1 cellular context compared by ENCODE assay signal in the genomic region with DNA sequence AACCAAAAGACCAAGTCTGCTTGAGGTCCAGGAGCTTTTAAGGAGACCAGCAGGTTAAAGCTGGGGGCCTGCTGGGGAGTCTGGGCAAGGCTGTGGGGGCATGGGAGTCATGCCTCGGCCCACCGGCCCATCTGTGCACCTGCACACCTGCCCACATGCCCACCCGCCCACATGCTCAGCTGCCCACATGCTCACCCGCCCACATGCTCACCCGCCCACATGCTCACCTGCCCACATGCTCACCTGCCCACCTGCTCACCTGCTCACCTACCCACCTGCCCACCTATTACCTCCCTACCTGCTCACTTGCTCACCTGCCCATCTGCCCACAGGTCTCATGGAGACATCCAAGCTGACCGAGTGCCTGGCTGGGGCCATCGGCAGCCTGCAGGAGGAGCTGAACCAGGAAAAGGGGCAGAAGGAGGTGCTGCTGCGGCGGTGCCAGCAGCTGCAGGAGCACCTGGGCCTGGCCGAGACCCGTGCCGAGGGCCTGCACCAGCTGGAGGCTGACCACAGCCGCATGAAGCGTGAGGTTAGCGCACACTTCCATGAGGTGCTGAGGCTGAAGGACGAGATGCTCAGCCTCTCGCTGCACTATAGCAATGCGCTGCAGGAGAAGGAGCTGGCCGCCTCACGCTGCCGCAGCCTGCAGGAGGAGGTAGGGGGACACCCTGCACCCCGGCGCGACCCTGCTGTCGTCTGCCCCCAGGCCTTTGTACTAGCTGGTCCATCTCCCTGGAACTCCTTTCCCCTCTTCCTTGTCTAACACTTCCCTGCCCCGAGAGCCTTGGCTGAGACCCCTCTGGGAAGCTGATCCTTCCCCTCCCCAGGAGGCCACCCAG.
TF ChIP-seq lines count a peak whose summit lies in the region.

No MANE protein-coding gene starts in this region.

TF ChIP-seq in GM23338, 12 proteins besides CTCF, POLR2A, EP300 and RAD21:
- TF ChIP-seq JUNB (IDR thresholded peaks at IDR 0.05; ENCODE audit: unreplicated experiment) (no peak), ZNF331 (CRISPR knock-in tag; IDR thresholded peaks at IDR 0.05; ENCODE audit: low read depth) (no peak), EZH2phosphoT487 (IDR thresholded peaks at IDR 0.05; ENCODE audit: unreplicated experiment) (no peak), CREB1 (CRISPR knock-in tag; IDR thresholded peaks at IDR 0.05; ENCODE audit: low read depth) (no peak), STAT1 (IDR thresholded peaks at IDR 0.05; ENCODE audit: unreplicated experiment) (no peak), EZH2 (IDR thresholded peaks at IDR 0.05; ENCODE audit: low read depth, unreplicated experiment) (no peak), POLR2AphosphoS5 (IDR thresholded peaks at IDR 0.05; ENCODE audit: low read depth) (no peak), ZNF114 (CRISPR knock-in tag; IDR thresholded peaks at IDR 0.05) (no peak), NANOG (IDR thresholded peaks at IDR 0.05; ENCODE audit: borderline replicate concordance) (no peak)
- TF ChIP-seq, protein P1, sequence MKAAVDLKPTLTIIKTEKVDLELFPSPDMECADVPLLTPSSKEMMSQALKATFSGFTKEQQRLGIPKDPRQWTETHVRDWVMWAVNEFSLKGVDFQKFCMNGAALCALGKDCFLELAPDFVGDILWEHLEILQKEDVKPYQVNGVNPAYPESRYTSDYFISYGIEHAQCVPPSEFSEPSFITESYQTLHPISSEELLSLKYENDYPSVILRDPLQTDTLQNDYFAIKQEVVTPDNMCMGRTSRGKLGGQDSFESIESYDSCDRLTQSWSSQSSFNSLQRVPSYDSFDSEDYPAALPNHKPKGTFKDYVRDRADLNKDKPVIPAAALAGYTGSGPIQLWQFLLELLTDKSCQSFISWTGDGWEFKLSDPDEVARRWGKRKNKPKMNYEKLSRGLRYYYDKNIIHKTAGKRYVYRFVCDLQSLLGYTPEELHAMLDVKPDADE (IDR thresholded peaks at IDR 0.05) = no peak
- TF ChIP-seq, protein P2, sequence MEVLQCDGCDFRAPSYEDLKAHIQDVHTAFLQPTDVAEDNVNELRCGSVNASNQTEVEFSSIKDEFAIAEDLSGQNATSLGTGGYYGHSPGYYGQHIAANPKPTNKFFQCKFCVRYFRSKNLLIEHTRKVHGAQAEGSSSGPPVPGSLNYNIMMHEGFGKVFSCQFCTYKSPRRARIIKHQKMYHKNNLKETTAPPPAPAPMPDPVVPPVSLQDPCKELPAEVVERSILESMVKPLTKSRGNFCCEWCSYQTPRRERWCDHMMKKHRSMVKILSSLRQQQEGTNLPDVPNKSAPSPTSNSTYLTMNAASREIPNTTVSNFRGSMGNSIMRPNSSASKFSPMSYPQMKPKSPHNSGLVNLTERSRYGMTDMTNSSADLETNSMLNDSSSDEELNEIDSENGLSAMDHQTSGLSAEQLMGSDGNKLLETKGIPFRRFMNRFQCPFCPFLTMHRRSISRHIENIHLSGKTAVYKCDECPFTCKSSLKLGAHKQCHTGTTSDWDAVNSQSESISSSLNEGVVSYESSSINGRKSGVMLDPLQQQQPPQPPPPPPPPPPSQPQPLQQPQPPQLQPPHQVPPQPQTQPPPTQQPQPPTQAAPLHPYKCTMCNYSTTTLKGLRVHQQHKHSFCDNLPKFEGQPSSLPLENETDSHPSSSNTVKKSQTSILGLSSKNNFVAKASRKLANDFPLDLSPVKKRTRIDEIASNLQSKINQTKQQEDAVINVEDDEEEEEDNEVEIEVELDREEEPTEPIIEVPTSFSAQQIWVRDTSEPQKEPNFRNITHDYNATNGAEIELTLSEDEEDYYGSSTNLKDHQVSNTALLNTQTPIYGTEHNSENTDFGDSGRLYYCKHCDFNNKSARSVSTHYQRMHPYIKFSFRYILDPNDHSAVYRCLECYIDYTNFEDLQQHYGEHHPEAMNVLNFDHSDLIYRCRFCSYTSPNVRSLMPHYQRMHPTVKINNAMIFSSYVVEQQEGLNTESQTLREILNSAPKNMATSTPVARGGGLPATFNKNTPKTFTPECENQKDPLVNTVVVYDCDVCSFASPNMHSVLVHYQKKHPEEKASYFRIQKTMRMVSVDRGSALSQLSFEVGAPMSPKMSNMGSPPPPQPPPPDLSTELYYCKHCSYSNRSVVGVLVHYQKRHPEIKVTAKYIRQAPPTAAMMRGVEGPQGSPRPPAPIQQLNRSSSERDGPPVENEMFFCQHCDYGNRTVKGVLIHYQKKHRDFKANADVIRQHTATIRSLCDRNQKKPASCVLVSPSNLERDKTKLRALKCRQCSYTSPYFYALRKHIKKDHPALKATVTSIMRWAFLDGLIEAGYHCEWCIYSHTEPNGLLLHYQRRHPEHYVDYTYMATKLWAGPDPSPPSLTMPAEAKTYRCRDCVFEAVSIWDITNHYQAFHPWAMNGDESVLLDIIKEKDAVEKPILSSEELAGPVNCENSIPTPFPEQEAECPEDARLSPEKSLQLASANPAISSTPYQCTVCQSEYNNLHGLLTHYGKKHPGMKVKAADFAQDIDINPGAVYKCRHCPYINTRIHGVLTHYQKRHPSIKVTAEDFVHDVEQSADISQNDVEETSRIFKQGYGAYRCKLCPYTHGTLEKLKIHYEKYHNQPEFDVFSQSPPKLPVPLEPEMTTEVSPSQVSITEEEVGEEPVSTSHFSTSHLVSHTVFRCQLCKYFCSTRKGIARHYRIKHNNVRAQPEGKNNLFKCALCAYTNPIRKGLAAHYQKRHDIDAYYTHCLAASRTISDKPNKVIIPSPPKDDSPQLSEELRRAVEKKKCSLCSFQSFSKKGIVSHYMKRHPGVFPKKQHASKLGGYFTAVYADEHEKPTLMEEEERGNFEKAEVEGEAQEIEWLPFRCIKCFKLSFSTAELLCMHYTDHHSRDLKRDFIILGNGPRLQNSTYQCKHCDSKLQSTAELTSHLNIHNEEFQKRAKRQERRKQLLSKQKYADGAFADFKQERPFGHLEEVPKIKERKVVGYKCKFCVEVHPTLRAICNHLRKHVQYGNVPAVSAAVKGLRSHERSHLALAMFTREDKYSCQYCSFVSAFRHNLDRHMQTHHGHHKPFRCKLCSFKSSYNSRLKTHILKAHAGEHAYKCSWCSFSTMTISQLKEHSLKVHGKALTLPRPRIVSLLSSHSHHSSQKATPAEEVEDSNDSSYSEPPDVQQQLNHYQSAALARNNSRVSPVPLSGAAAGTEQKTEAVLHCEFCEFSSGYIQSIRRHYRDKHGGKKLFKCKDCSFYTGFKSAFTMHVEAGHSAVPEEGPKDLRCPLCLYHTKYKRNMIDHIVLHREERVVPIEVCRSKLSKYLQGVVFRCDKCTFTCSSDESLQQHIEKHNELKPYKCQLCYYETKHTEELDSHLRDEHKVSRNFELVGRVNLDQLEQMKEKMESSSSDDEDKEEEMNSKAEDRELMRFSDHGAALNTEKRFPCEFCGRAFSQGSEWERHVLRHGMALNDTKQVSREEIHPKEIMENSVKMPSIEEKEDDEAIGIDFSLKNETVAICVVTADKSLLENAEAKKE (CRISPR knock-in tag; IDR thresholded peaks at IDR 0.05) = no peak
- TF ChIP-seq, protein P3, sequence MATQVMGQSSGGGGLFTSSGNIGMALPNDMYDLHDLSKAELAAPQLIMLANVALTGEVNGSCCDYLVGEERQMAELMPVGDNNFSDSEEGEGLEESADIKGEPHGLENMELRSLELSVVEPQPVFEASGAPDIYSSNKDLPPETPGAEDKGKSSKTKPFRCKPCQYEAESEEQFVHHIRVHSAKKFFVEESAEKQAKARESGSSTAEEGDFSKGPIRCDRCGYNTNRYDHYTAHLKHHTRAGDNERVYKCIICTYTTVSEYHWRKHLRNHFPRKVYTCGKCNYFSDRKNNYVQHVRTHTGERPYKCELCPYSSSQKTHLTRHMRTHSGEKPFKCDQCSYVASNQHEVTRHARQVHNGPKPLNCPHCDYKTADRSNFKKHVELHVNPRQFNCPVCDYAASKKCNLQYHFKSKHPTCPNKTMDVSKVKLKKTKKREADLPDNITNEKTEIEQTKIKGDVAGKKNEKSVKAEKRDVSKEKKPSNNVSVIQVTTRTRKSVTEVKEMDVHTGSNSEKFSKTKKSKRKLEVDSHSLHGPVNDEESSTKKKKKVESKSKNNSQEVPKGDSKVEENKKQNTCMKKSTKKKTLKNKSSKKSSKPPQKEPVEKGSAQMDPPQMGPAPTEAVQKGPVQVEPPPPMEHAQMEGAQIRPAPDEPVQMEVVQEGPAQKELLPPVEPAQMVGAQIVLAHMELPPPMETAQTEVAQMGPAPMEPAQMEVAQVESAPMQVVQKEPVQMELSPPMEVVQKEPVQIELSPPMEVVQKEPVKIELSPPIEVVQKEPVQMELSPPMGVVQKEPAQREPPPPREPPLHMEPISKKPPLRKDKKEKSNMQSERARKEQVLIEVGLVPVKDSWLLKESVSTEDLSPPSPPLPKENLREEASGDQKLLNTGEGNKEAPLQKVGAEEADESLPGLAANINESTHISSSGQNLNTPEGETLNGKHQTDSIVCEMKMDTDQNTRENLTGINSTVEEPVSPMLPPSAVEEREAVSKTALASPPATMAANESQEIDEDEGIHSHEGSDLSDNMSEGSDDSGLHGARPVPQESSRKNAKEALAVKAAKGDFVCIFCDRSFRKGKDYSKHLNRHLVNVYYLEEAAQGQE (IDR thresholded peaks at IDR 0.05; ENCODE audit: unreplicated experiment) = no peak
